In genomic region chr2:209523778-209524362, GRCh38 we compare ENCODE assay signal across 11 cellular contexts.
DNase-seq lines count a peak whose midpoint lies in the region; ATAC-seq and TF ChIP-seq lines count a peak whose summit lies in the region.
"Had no signal": no experiment of that assay in that cellular context is flagged by ENCODE, and none has a peak within 500 bp of the region (broad histone marks: within the 10 kb centered on the region; RNA-seq: fewer than 3 reads in every experiment).

No MANE protein-coding gene starts in this region.

- H3K27me3 ChIP-seq in aorta (ENCODE audit: control insufficient read depth in 1 of 2, insufficient read depth in 2 of 2, low read length in 1 of 2) (no peaks in the 10 kb centered on the region), transverse colon (no peaks in the 10 kb centered on the region)

- ATAC-seq in GM18498 (IDR thresholded peaks at IDR 0.05; ENCODE audit: unreplicated experiment) = peak; percentile 57
- peak; percentile 58 for ATAC-seq in GM21390 (IDR thresholded peaks at IDR 0.05; ENCODE audit: unreplicated experiment)
- ATAC-seq in HG03432 (IDR thresholded peaks at IDR 0.05; ENCODE audit: unreplicated experiment) = peak; percentile 59
- no peak for ATAC-seq in aorta (ENCODE audit: low FRiP score)
- ATAC-seq in HG02840 (IDR thresholded peaks at IDR 0.05; ENCODE audit: low FRiP score, unreplicated experiment) = no peak

- DNase-seq in foreskin melanocyte (peak; percentile 59), aorta (no peak), transverse colon (no peak), RPMI8226 (no peak)
- DNase-seq: activated naive CD4-positive, alpha-beta T cell; NCI-H2081 treated with DMSO at 0.1 percent for 48 hours had no signal

- intact Hi-C loops in aorta (cut with DNase I) (loop anchor here in 1 of 2 donors (10.0 kb wide), 1 partner anchor 59 kb away; no protein-coding TSS in a partner anchor), transverse colon (cut with DNase I; ENCODE audit: low total_unique reads) (no loop called here)

- H3K36me3 ChIP-seq in aorta (ENCODE audit: control insufficient read depth in 1 of 2, insufficient read depth in 2 of 2, low read length in 1 of 2) (no peaks in the 10 kb centered on the region), transverse colon (no peaks in the 10 kb centered on the region)

- H3K27ac ChIP-seq in aorta (ENCODE audit: low read depth in 1 of 2, low read length in 2 of 2) = no peak overlapping the region
- H3K27ac ChIP-seq in transverse colon = no peak overlapping the region
- H3K27ac ChIP-seq: epithelial cell of prostate had no signal

- no peaks in the 10 kb centered on the region for H3K9me3 ChIP-seq in aorta (ENCODE audit: control insufficient read depth, low read length)
- H3K9me3 ChIP-seq in transverse colon = no peaks in the 10 kb centered on the region

- 46 to 48% methylated on average over 3 of the region's 3 CpGs for WGBS in aorta, 2 donors
- 65 to 72% methylated on average over 3 of the region's 3 CpGs for WGBS in transverse colon (ENCODE audit: low coverage in 1 of 2), 2 donors

- no peak for TF ChIP-seq POLR2A in transverse colon (IDR thresholded peaks at IDR 0.05)

- no peak for TF ChIP-seq CTCF in transverse colon (IDR thresholded peaks at IDR 0.05)

- no peak for TF ChIP-seq EP300 in transverse colon (IDR thresholded peaks at IDR 0.05; ENCODE audit: low read depth)

- H3K4me3 ChIP-seq in aorta (ENCODE audit: low read length in 2 of 2) = no peak overlapping the region
- H3K4me3 ChIP-seq in transverse colon = no peak overlapping the region

- in situ Hi-C loops in transverse colon (cut with MboI; ENCODE audit: low pct_ligation_motif_present in 1 of 4, low pct_unique_long_range_greater_than_20kb in 1 of 4, low sequenced_read_pairs in 3 of 4) = no loop called here

- H3K4me1 ChIP-seq in aorta (ENCODE audit: control insufficient read depth in 1 of 2, insufficient read depth in 2 of 2, low read length in 2 of 2) (peaks cover 0 to 8% of the 10 kb centered on the region in 2 donors), transverse colon (peaks cover 0 to 11% (median 0%) of the 10 kb centered on the region in 4 donors)

Comparison
In these comparisons a context has a peak if more than half of its experiments do, and no peak if none do; other contexts are left out.
1. ATAC-seq: peak in GM18498 (single experiment), GM21390 (single experiment) and HG03432 (single experiment); none in aorta (single experiment) and HG02840 (single experiment).